Comparison of ENCODE assay signal across 11 cellular contexts in genomic region chr14:68401320-68401719, GRCh38.
A peak's percentile ranks its signal among the peaks of the same experiment; 100 is the strongest.
DNase-seq lines count a peak whose midpoint lies in the region; ATAC-seq and TF ChIP-seq lines count a peak whose summit lies in the region.
"Had no signal": no experiment of that assay in that cellular context is flagged by ENCODE, and none has a peak within 500 bp of the region (broad histone marks: within the 10 kb centered on the region; RNA-seq: fewer than 3 reads in every experiment).

No MANE protein-coding gene starts in this region.

- DNase-seq in breast epithelium (ENCODE audit: low spot score in 2 of 2) = peak in 1 of 2 donors; percentile 78
- no peak for DNase-seq in gastrocnemius medialis
- DNase-seq in EL = no peak
- no peak for DNase-seq in AG20443 (ENCODE audit: low spot score)
- DNase-seq in foreskin melanocyte = no peak
- DNase-seq: NCI-H446 had no signal

- H3K36me3 ChIP-seq in breast epithelium = no peaks in the 10 kb centered on the region
- no peaks in the 10 kb centered on the region for H3K36me3 ChIP-seq in gastrocnemius medialis

- TF ChIP-seq POLR2A in breast epithelium (IDR thresholded peaks at IDR 0.05) (peak; percentile 8), gastrocnemius medialis (IDR thresholded peaks at IDR 0.05) (no peak)

- H3K4me1 ChIP-seq in breast epithelium (peaks cover 11 to 48% of the 10 kb centered on the region in 2 donors), gastrocnemius medialis (peaks cover 23 to 32% of the 10 kb centered on the region in 2 donors)

- in situ Hi-C loops in gastrocnemius medialis (cut with MboI; ENCODE audit: low sequenced_read_pairs in 4 of 4) = no loop called here

- no peaks in the 10 kb centered on the region for H3K9me3 ChIP-seq in breast epithelium
- H3K9me3 ChIP-seq in gastrocnemius medialis = no peaks in the 10 kb centered on the region

- intact Hi-C loops in breast epithelium (cut with DNase I; ENCODE audit: low total_unique reads) = no loop called here
- intact Hi-C loops in gastrocnemius medialis (cut with DNase I; ENCODE audit: low total_unique reads) = no loop called here

- H3K27me3 ChIP-seq in breast epithelium (no peaks in the 10 kb centered on the region), gastrocnemius medialis (no peaks in the 10 kb centered on the region)
- H3K27me3 ChIP-seq: foreskin keratinocyte had no signal

- no peak for TF ChIP-seq CTCF in breast epithelium (IDR thresholded peaks at IDR 0.05)
- TF ChIP-seq CTCF in gastrocnemius medialis (IDR thresholded peaks at IDR 0.05 in 4 of 5, conservative IDR thresholded peaks at IDR 0.05 in 1 of 5) = no peak

- ATAC-seq in GM18520 (IDR thresholded peaks at IDR 0.05; ENCODE audit: unreplicated experiment) = peak; percentile 1
- ATAC-seq in HG03521 (IDR thresholded peaks at IDR 0.05; ENCODE audit: unreplicated experiment) = peak; percentile 4
- ATAC-seq in gastrocnemius medialis = peak in 1 of 2 donors; percentile 64
- ATAC-seq in HG03139 (IDR thresholded peaks at IDR 0.05; ENCODE audit: unreplicated experiment) = no peak
- ATAC-seq: foreskin keratinocyte, sciatic nerve had no signal

- peak overlapping the region; percentile 77 to 87 for H3K27ac ChIP-seq in breast epithelium
- H3K27ac ChIP-seq in gastrocnemius medialis = peak overlapping the region in 3 of 4 donors; percentile 13 to 36 (median 31)
- H3K27ac ChIP-seq: foreskin keratinocyte had no signal

- H3K4me3 ChIP-seq in breast epithelium (no peak overlapping the region), gastrocnemius medialis (peak overlapping the region in 1 of 4 donors; percentile 16)
